Comparison of ENCODE assay signal across 2 cellular contexts in the genomic region with DNA sequence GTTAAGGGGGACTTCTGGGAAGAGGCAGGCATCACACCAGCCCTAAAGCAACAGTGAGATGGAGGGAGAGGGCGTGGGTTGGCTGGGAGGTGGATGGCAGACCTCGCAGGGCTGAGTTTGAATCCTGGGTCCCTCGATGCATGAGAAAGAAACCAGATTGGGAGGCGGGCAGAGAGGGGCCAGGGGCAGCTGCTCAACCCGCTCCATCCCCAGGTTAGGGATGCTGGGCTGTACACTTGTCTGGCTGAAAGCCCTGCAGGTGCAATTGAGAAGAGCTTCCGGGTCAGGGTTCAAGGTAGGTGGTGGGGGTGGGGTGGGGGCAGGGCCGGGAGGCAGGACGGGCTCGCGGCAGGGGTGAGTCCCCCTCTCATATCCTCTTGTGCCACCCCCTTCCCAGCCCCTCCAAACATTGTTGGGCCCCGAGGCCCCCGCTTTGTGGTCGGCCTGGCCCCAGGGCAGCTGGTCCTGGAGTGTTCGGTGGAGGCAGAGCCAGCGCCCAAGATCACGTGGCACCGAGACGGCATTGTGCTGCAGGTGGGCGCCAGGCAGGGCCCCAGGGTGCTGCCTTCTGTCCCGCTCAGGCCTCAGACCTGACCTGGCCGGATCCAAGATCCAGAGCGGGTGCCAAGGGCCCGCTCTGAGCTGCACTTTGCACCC.
TF ChIP-seq lines count a peak whose summit lies in the region.

No MANE protein-coding gene starts in this region.

TF ChIP-seq in HepG2, 621 proteins besides CTCF, POLR2A, EP300 and RAD21:
- TF ChIP-seq NR2C2 (CRISPR knock-in tag; IDR thresholded peaks at IDR 0.05; ENCODE audit: borderline replicate concordance) (peak; percentile 53), ZNF333 (CRISPR knock-in tag; IDR thresholded peaks at IDR 0.05; ENCODE audit: borderline replicate concordance) (no peak), ETV5 (CRISPR knock-in tag; IDR thresholded peaks at IDR 0.05; ENCODE audit: borderline replicate concordance) (no peak)

TF ChIP-seq in K562, 482 proteins besides CTCF, POLR2A, EP300 and RAD21:
- TF ChIP-seq MCM5 (IDR thresholded peaks at IDR 0.05; ENCODE audit: low read depth) (no peak), NR2C2 (CRISPR knock-in tag; IDR thresholded peaks at IDR 0.05) (peak; percentile 84), NR2C2 (tag; IDR thresholded peaks at IDR 0.05) (peak; percentile 63), ZFP30 (CRISPR knock-in tag; IDR thresholded peaks at IDR 0.05; ENCODE audit: borderline replicate concordance) (no peak), KLF1 (tag; IDR thresholded peaks at IDR 0.05) (no peak), TCF3 (CRISPR knock-in tag; IDR thresholded peaks at IDR 0.05) (no peak), GABPB1 (CRISPR knock-in tag; IDR thresholded peaks at IDR 0.05) (peak; percentile 68; the same call in 1 of the 2 replicates), SMARCC2 (IDR thresholded peaks at IDR 0.05; ENCODE audit: low read depth) (no peak), SETDB1 (IDR thresholded peaks at IDR 0.05; ENCODE audit: low read length) (no peak), PCBP1 (IDR thresholded peaks at IDR 0.05; ENCODE audit: low read depth, low read length, poor library complexity, severe bottlenecking) (no peak), ARNT (IDR thresholded peaks at IDR 0.05) (no peak), NR2C1 (IDR thresholded peaks at IDR 0.05) (peak; percentile 81), NR2C1 (tag; IDR thresholded peaks at IDR 0.05) (peak; percentile 69; the same call in 1 of the 2 replicates), CC2D1A (IDR thresholded peaks at IDR 0.05) (no peak), ERF (CRISPR knock-in tag; IDR thresholded peaks at IDR 0.05) (no peak)
- TF ChIP-seq, protein P1, sequence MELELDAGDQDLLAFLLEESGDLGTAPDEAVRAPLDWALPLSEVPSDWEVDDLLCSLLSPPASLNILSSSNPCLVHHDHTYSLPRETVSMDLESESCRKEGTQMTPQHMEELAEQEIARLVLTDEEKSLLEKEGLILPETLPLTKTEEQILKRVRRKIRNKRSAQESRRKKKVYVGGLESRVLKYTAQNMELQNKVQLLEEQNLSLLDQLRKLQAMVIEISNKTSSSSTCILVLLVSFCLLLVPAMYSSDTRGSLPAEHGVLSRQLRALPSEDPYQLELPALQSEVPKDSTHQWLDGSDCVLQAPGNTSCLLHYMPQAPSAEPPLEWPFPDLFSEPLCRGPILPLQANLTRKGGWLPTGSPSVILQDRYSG (tag; conservative IDR thresholded peaks at IDR 0.05; ENCODE audit: low read depth), result no peak
- TF ChIP-seq, protein P2, sequence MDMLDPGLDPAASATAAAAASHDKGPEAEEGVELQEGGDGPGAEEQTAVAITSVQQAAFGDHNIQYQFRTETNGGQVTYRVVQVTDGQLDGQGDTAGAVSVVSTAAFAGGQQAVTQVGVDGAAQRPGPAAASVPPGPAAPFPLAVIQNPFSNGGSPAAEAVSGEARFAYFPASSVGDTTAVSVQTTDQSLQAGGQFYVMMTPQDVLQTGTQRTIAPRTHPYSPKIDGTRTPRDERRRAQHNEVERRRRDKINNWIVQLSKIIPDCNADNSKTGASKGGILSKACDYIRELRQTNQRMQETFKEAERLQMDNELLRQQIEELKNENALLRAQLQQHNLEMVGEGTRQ (CRISPR knock-in tag; IDR thresholded peaks at IDR 0.05), result peak; percentile 6; the same call in 1 of the 2 replicates
- TF ChIP-seq, protein P3, sequence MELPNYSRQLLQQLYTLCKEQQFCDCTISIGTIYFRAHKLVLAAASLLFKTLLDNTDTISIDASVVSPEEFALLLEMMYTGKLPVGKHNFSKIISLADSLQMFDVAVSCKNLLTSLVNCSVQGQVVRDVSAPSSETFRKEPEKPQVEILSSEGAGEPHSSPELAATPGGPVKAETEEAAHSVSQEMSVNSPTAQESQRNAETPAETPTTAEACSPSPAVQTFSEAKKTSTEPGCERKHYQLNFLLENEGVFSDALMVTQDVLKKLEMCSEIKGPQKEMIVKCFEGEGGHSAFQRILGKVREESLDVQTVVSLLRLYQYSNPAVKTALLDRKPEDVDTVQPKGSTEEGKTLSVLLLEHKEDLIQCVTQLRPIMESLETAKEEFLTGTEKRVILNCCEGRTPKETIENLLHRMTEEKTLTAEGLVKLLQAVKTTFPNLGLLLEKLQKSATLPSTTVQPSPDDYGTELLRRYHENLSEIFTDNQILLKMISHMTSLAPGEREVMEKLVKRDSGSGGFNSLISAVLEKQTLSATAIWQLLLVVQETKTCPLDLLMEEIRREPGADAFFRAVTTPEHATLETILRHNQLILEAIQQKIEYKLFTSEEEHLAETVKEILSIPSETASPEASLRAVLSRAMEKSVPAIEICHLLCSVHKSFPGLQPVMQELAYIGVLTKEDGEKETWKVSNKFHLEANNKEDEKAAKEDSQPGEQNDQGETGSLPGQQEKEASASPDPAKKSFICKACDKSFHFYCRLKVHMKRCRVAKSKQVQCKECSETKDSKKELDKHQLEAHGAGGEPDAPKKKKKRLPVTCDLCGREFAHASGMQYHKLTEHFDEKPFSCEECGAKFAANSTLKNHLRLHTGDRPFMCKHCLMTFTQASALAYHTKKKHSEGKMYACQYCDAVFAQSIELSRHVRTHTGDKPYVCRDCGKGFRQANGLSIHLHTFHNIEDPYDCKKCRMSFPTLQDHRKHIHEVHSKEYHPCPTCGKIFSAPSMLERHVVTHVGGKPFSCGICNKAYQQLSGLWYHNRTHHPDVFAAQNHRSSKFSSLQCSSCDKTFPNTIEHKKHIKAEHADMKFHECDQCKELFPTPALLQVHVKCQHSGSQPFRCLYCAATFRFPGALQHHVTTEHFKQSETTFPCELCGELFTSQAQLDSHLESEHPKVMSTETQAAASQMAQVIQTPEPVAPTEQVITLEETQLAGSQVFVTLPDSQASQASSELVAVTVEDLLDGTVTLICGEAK (IDR thresholded peaks at IDR 0.05), result no peak
- TF ChIP-seq, protein P3 (CRISPR knock-in tag; IDR thresholded peaks at IDR 0.05), result no peak
- TF ChIP-seq, protein P4, sequence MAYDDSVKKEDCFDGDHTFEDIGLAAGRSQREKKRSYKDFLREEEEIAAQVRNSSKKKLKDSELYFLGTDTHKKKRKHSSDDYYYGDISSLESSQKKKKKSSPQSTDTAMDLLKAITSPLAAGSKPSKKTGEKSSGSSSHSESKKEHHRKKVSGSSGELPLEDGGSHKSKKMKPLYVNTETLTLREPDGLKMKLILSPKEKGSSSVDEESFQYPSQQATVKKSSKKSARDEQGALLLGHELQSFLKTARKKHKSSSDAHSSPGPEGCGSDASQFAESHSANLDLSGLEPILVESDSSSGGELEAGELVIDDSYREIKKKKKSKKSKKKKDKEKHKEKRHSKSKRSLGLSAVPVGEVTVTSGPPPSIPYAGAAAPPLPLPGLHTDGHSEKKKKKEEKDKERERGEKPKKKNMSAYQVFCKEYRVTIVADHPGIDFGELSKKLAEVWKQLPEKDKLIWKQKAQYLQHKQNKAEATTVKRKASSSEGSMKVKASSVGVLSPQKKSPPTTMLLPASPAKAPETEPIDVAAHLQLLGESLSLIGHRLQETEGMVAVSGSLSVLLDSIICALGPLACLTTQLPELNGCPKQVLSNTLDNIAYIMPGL (CRISPR knock-in tag; IDR thresholded peaks at IDR 0.05), result no peak
